Comparison of ENCODE assay signal across 11 cellular contexts in the genomic region with DNA sequence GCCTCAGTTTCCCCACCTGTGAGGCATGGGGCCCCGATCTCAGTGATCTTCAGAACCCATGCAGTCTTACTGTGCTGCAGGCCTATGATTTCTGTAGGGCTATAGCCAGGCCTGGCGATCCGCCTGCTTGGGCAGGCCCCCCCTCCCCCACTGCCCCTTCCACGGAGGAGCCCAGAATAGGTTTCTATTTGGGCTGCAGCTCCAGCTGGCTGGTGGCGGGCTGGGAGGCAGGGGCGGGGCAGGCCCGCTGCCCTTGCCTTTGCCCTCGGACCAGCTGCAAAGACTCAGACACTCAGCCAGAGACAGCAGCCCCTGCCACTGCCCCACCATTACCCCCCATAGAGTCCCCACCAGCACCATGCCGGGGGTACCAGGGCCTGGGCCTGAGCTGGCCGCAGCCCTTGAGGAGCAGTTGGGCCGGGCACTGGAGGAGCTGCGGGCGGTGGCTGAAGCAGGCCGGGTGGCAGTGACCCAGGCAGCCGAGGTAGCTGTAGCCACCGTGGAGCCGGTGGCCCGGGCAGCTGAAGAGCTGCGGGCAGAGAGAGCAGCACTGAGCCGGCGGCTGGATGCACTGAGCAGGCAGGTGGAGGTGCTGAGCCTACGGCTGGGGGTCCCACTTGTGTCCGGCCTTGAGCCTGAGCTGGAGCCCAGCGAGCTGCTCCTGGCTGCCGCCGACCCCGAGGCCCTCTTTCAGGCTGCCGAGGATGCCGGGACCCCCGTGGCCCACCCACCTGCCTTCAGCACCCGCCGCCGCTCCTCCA. TPM values are rescaled to one million over a fixed set of nuclear protein-coding genes. Genes with fewer than 3 reads are reported as not detected.
DNase-seq lines count a peak whose midpoint lies in the region; ATAC-seq and TF ChIP-seq lines count a peak whose summit lies in the region.
"Had no signal": no experiment of that assay in that cellular context is flagged by ENCODE, and none has a peak within 500 bp of the region (broad histone marks: within the 10 kb centered on the region; RNA-seq: fewer than 3 reads in every experiment).

No MANE protein-coding gene starts in this region.

- POLR2A ChIA-PET in IMR-90 (lab: Charles Lee; ENCODE audit: unreplicated experiment) = no interaction called here
- POLR2A ChIA-PET in OCI-LY7 (lab: Charles Lee) = no interaction called here

- H3K9me3 ChIP-seq in IMR-90 (ENCODE audit: control insufficient read depth, insufficient read depth, low read length) = no peaks in the 10 kb centered on the region
- no peaks in the 10 kb centered on the region for H3K9me3 ChIP-seq in mucosa of rectum (ENCODE audit: control insufficient read depth in 2 of 2, low read length in 2 of 2)
- H3K9me3 ChIP-seq in tibial artery = no peaks in the 10 kb centered on the region
- no peaks in the 10 kb centered on the region for H3K9me3 ChIP-seq in OCI-LY7 (ENCODE audit: low read length)
- H3K9me3 ChIP-seq: Peyer's patch had no signal

- H3K4ac ChIP-seq in IMR-90 (ENCODE audit: low read depth, low read length) = no peak overlapping the region

- dilution Hi-C loops in IMR-90 (cut with HindIII; ENCODE audit: low sequenced_read_pairs, unreplicated experiment) = no loop called here

- no peak for TF ChIP-seq RAD21 in IMR-90 (IDR thresholded peaks at IDR 0.05; ENCODE audit: low read length)

- CTCF ChIA-PET in IMR-90 (lab: Yijun Ruan, JAX) = no interaction called here
- CTCF ChIA-PET in OCI-LY7 (lab: Charles Lee; ENCODE audit: unreplicated experiment) = no interaction called here

- H3K14ac ChIP-seq in IMR-90 (replicated peaks; ENCODE audit: low read depth, low read length) = no peak overlapping the region

- no peak overlapping the region for H4K5ac ChIP-seq in IMR-90 (ENCODE audit: low read depth, low read length)

- H3K27ac ChIP-seq in IMR-90 (ENCODE audit: insufficient read depth, low read length) (no peak overlapping the region), mucosa of rectum (ENCODE audit: low read depth in 2 of 2, low read length in 2 of 2) (peak overlapping the region; percentile 15 to 72), tibial artery (peak overlapping the region; percentile 99 to 100), OCI-LY7 (ENCODE audit: low read depth, low read length, poor library complexity, severe bottlenecking) (no peak overlapping the region)

- H3K4me1 ChIP-seq in IMR-90 (ENCODE audit: control insufficient read depth, insufficient read depth, low read length) (peaks cover 2% of the 10 kb centered on the region; the same call in 1 of the 2 replicates), mucosa of rectum (ENCODE audit: control insufficient read depth in 2 of 2, insufficient read depth in 2 of 2, low read length in 2 of 2) (peaks cover 0 to 10% of the 10 kb centered on the region in 2 donors), tibial artery (peaks cover 0 to 99% (median 92%) of the 10 kb centered on the region in 4 donors), OCI-LY7 (ENCODE audit: insufficient read depth, low read length, poor library complexity, severe bottlenecking) (peaks cover 14% of the 10 kb centered on the region)

- H4K20me1 ChIP-seq in IMR-90 (ENCODE audit: insufficient read depth, low read length) (peaks cover 14% of the 10 kb centered on the region; the same call in 1 of the 2 replicates), OCI-LY7 (ENCODE audit: insufficient read depth, low read length) (no peaks in the 10 kb centered on the region)

- peak overlapping the region; percentile 65 for H2AK9ac ChIP-seq in IMR-90 (replicated peaks; ENCODE audit: low read depth, low read length, poor library complexity)

- no peak overlapping the region for H2BK20ac ChIP-seq in IMR-90 (ENCODE audit: low read depth, low read length)

- in situ Hi-C loops in IMR-90 (cut with MboI; ENCODE audit: low sequenced_read_pairs) = no loop called here

- H4K8ac ChIP-seq in IMR-90 (ENCODE audit: low read depth in 2 of 2, low read length in 2 of 2) = no peak overlapping the region

- H2AFZ ChIP-seq in IMR-90 (replicated peaks; ENCODE audit: low read length, poor library complexity) (no peak overlapping the region), OCI-LY7 (ENCODE audit: low read length) (no peak overlapping the region)

- no peaks in the 10 kb centered on the region for H3K9me2 ChIP-seq in OCI-LY7 (ENCODE audit: insufficient read depth, low read length)

- H3K27ac Mint-ChIP-seq in activated naive CD8-positive, alpha-beta T cell treated with anti-CD3 and anti-CD28 coated beads, Interleukin-2, amount 50 U/mL, for 24 hours = no peak overlapping the region
- H3K27ac Mint-ChIP-seq: stimulated activated memory B cell treated with anti-CD40 and anti-IgM and Interleukin-4, amounts not matched to agents 10 μg/mL and 1 μg/mL and 100 μg/mL, for 72 hours had no signal

- intact Hi-C loops in IMR-90 (cut with micrococcal nuclease) (no loop called here), tibial artery (cut with DNase I; ENCODE audit: low total_unique reads) (no loop called here), OCI-LY7 (cut with micrococcal nuclease; ENCODE audit: unreplicated experiment) (no loop called here)

- H3K4me3 Mint-ChIP-seq in activated naive CD8-positive, alpha-beta T cell treated with anti-CD3 and anti-CD28 coated beads, Interleukin-2, amount 50 U/mL, for 24 hours = no peak overlapping the region
- H3K4me3 Mint-ChIP-seq: stimulated activated memory B cell treated with anti-CD40 and anti-IgM and Interleukin-4, amounts not matched to agents 10 μg/mL and 1 μg/mL and 100 μg/mL, for 72 hours had no signal

- no peak overlapping the region for H3K9ac ChIP-seq in IMR-90 (ENCODE audit: low read depth, low read length)
- peak overlapping the region in 1 of 2 donors; percentile 14 for H3K9ac ChIP-seq in mucosa of rectum (ENCODE audit: low read depth in 1 of 2, low read length in 2 of 2)

- no peak overlapping the region for H4K91ac ChIP-seq in IMR-90 (ENCODE audit: insufficient read depth, low read depth, low read length)

- no peaks in the 10 kb centered on the region for H3K9me3 Mint-ChIP-seq in activated naive CD8-positive, alpha-beta T cell treated with anti-CD3 and anti-CD28 coated beads, Interleukin-2, amount 50 U/mL, for 24 hours
- H3K9me3 Mint-ChIP-seq: stimulated activated memory B cell treated with anti-CD40 and anti-IgM and Interleukin-4, amounts not matched to agents 10 μg/mL and 1 μg/mL and 100 μg/mL, for 72 hours had no signal

- no peaks in the 10 kb centered on the region for H3K4me1 Mint-ChIP-seq in activated naive CD8-positive, alpha-beta T cell treated with anti-CD3 and anti-CD28 coated beads, Interleukin-2, amount 50 U/mL, for 24 hours

- H3K9me1 ChIP-seq in IMR-90 (ENCODE audit: insufficient read depth, low read length) = no peaks in the 10 kb centered on the region; the same call in 1 of the 2 replicates

- no peak overlapping the region for H2BK120ac ChIP-seq in IMR-90 (ENCODE audit: low read depth, low read length)

- no peak overlapping the region for H3K56ac ChIP-seq in IMR-90 (ENCODE audit: extremely low read depth, insufficient read depth, low read length)

- H3K27me3 ChIP-seq in IMR-90 (ENCODE audit: control insufficient read depth, insufficient read depth, low read length) (no peaks in the 10 kb centered on the region), mucosa of rectum (ENCODE audit: control insufficient read depth in 2 of 2, insufficient read depth in 2 of 2, low read length in 2 of 2) (no peaks in the 10 kb centered on the region), tibial artery (no peaks in the 10 kb centered on the region)
- H3K27me3 ChIP-seq: Peyer's patch had no signal

- H2BK15ac ChIP-seq in IMR-90 (ENCODE audit: low read depth, low read length) = no peak overlapping the region

- ATAC-seq in IMR-90 (ENCODE audit: low read depth) = no peak
- no peak for ATAC-seq in activated naive CD8-positive, alpha-beta T cell treated with anti-CD3 and anti-CD28 coated beads, Interleukin-2, amount 50 U/mL, for 24 hours
- ATAC-seq: stimulated activated memory B cell treated with anti-CD40 and anti-IgM and Interleukin-4, amounts not matched to agents 10 μg/mL and 1 μg/mL and 100 μg/mL, for 72 hours had no signal

- H3K18ac ChIP-seq in IMR-90 (ENCODE audit: low read depth, low read length) = no peak overlapping the region

- no peak overlapping the region for H3K4me3 ChIP-seq in IMR-90 (ENCODE audit: insufficient read depth, low read depth, low read length)
- peak overlapping the region in 1 of 2 donors; percentile 62 for H3K4me3 ChIP-seq in mucosa of rectum (ENCODE audit: low read length in 2 of 2)
- peak overlapping the region; percentile 23 to 28 for H3K4me3 ChIP-seq in tibial artery
- H3K4me3 ChIP-seq in OCI-LY7 (ENCODE audit: low read depth, low read length, poor library complexity, severe bottlenecking) = no peak overlapping the region

- H3K79me1 ChIP-seq in IMR-90 (ENCODE audit: low read depth in 1 of 2, low read length in 2 of 2) = peaks cover 24 to 53% of the 10 kb centered on the region in 2 experiments

- H2AK5ac ChIP-seq in IMR-90 (ENCODE audit: low read depth, low read length) = no peak overlapping the region

- DNase-seq in IMR-90 (no peak), ecto neural progenitor cell (ENCODE audit: low spot score) (peak; percentile 42), tibial artery (peak in 1 of 2 donors; percentile 95), OCI-LY7 (ENCODE audit: low spot score) (no peak)
- no peak for DNase-seq in activated naive CD8-positive, alpha-beta T cell treated with anti-CD3 and anti-CD28 coated beads, Interleukin-2, amount 50 U/mL, for 24 hours
- no peak for DNase-seq in stimulated activated naive CD4-positive, alpha-beta T cell treated with Interleukin-2 at 50 U/mL for 16 hours (lab: John Stamatoyannopoulos, UW)
- DNase-seq: activated CD8-positive, alpha-beta memory T cell treated with anti-CD3 and anti-CD28 coated beads for 24 hours; activated naive CD4-positive, alpha-beta T cell treated with anti-CD3 and anti-CD28 coated beads, Interleukin-2, amount 50 U/mL, for 16 hours had no signal

- H3K27me3 Mint-ChIP-seq in activated naive CD8-positive, alpha-beta T cell treated with anti-CD3 and anti-CD28 coated beads, Interleukin-2, amount 50 U/mL, for 24 hours = no peaks in the 10 kb centered on the region
- H3K27me3 Mint-ChIP-seq: stimulated activated memory B cell treated with anti-CD40 and anti-IgM and Interleukin-4, amounts not matched to agents 10 μg/mL and 1 μg/mL and 100 μg/mL, for 72 hours had no signal

- peaks cover 86% of the 10 kb centered on the region for H3K36me3 ChIP-seq in IMR-90 (ENCODE audit: control insufficient read depth, insufficient read depth, low read length)
- peaks cover 65 to 75% of the 10 kb centered on the region in 2 donors for H3K36me3 ChIP-seq in mucosa of rectum (ENCODE audit: control insufficient read depth in 2 of 2, insufficient read depth in 2 of 2, low read length in 2 of 2)
- H3K36me3 ChIP-seq in tibial artery = peaks cover 89 to 100% (median 99%) of the 10 kb centered on the region in 3 donors
- no peaks in the 10 kb centered on the region for H3K36me3 ChIP-seq in OCI-LY7 (ENCODE audit: insufficient read depth, low read length)

- H2BK5ac ChIP-seq in IMR-90 (ENCODE audit: low read depth, low read length, poor library complexity, severe bottlenecking) = no peak overlapping the region

- H3K36me3 Mint-ChIP-seq in activated naive CD8-positive, alpha-beta T cell treated with anti-CD3 and anti-CD28 coated beads, Interleukin-2, amount 50 U/mL, for 24 hours (ENCODE audit: low read depth) = no peaks in the 10 kb centered on the region

- no peak for TF ChIP-seq POLR2A in IMR-90 (IDR thresholded peaks at IDR 0.05; ENCODE audit: low read depth, low read length)

- no peak for TF ChIP-seq CTCF in IMR-90 (conservative IDR thresholded peaks at IDR 0.05; ENCODE audit: low read depth, low read length)
- no peak for TF ChIP-seq CTCF in tibial artery (IDR thresholded peaks at IDR 0.05)
- no peak for TF ChIP-seq CTCF in OCI-LY7 (conservative IDR thresholded peaks at IDR 0.05; ENCODE audit: low read length)

- H3K4me2 ChIP-seq in IMR-90 (ENCODE audit: low read depth, low read length) = no peak overlapping the region
- H3K4me2 ChIP-seq in OCI-LY7 (ENCODE audit: low read length) = no peak overlapping the region

- BruUV-seq in IMR-90 (replicated peaks; lab: Mats Ljungman, UMichigan) = no TSS peak
- BruUV-seq in OCI-LY7 (replicated peaks; lab: Mats Ljungman, UMichigan) = no TSS peak

- H3K79me2 ChIP-seq in OCI-LY7 (ENCODE audit: insufficient read depth, low read depth, low read length) = no peaks in the 10 kb centered on the region

- no peak overlapping the region for H3K23ac ChIP-seq in IMR-90 (ENCODE audit: low read depth, low read length)

- 93% methylated on average over 16 of the region's 33 CpGs; no CpG with 5 or more reads in 1 of the 2 experiments for WGBS in IMR-90 (ENCODE audit: extremely low coverage in 2 of 2, insufficient read length in 1 of 2), 2 experiments

RNA-seq across cellular contexts. Expression of gene SMTN, which starts 12.2 kb away (rescaled TPM):
- total RNA-seq in IMR-90 (2012; rRNA removed) = 47.2 and 53.6 TPM in 2 replicates
- polyA plus RNA-seq in IMR-90 (2012; rRNA removed) = 63.7 and 65.1 TPM in 2 replicates
- 97.1 and 119 TPM in 2 replicates for polyA plus RNA-seq in IMR-90 (2012; cell fraction: cytosol; rRNA removed)
- 227 and 462 TPM in 2 replicates for polyA plus RNA-seq in IMR-90 (2012; cell fraction: nucleus; rRNA removed; ENCODE audit: low replicate concordance)
- 13.5 and 16.9 TPM in 2 replicates for total RNA-seq in OCI-LY7 (2014; rRNA removed; shearing (Covaris generic))
- 35.4 and 50.8 TPM in 2 replicates for total RNA-seq in OCI-LY7 (2022)

RNA-seq across cellular contexts. Expression of gene SELENOM, which starts 14.1 kb away (rescaled TPM):
- total RNA-seq in IMR-90 (2012; rRNA removed) (36.1 and 46.2 TPM in 2 replicates), OCI-LY7 (2022) (0.55 and 1.8 TPM in 2 replicates)
- 270 and 369 TPM in 2 replicates for polyA plus RNA-seq in IMR-90 (2012; rRNA removed)
- 662 and 853 TPM in 2 replicates for polyA plus RNA-seq in IMR-90 (2012; cell fraction: cytosol; rRNA removed)
- polyA plus RNA-seq in IMR-90 (2012; cell fraction: nucleus; rRNA removed; ENCODE audit: low replicate concordance) = 256 and 316 TPM in 2 replicates
- 1.4 TPM in 1 of 2 replicates, not detected in the other for total RNA-seq in OCI-LY7 (2014; rRNA removed; shearing (Covaris generic))

RNA-seq across cellular contexts. Expression of gene INPP5J, which starts 29.5 kb away (rescaled TPM):
- total RNA-seq in IMR-90 (2012; rRNA removed) (0.28 and 0.36 TPM in 2 replicates), OCI-LY7 (2022) (7.0 and 7.5 TPM in 2 replicates)
- 2.0 and 2.2 TPM in 2 replicates for polyA plus RNA-seq in IMR-90 (2012; rRNA removed)
- 0.41 and 2.1 TPM in 2 replicates for polyA plus RNA-seq in IMR-90 (2012; cell fraction: cytosol; rRNA removed)
- polyA plus RNA-seq in IMR-90 (2012; cell fraction: nucleus; rRNA removed; ENCODE audit: low replicate concordance) = 9.6 and 20.2 TPM in 2 replicates
- total RNA-seq in OCI-LY7 (2014; rRNA removed; shearing (Covaris generic)) = not detected in 2 replicates

RNA-seq across cellular contexts. Expression of gene PLA2G3, which starts 47.0 kb away (rescaled TPM):
- total RNA-seq in IMR-90 (2012; rRNA removed) = under 0.01 TPM in 1 of 2 replicates, not detected in the other
- 0.07 and 0.12 TPM in 2 replicates for polyA plus RNA-seq in IMR-90 (2012; rRNA removed)
- 0.04 TPM in 1 of 2 replicates, not detected in the other for polyA plus RNA-seq in IMR-90 (2012; cell fraction: cytosol; rRNA removed)
- 0.09 and 0.11 TPM in 2 replicates for polyA plus RNA-seq in IMR-90 (2012; cell fraction: nucleus; rRNA removed; ENCODE audit: low replicate concordance)
- total RNA-seq in OCI-LY7 (2014; rRNA removed; shearing (Covaris generic)) = not detected in 2 replicates
- total RNA-seq in OCI-LY7 (2022) = not detected in 2 replicates
- total RNA-seq: Peyer's patch had no signal

Comparison
In these comparisons a context has a peak if more than half of its experiments do, and no peak if none do; other contexts are left out.
1. H3K27ac ChIP-seq: peak in mucosa of rectum (2 of 2) and tibial artery (2 of 2); none in IMR-90 (single experiment) and OCI-LY7 (single experiment).
2. H3K4me3 ChIP-seq: peak in tibial artery (2 of 2); none in IMR-90 (single experiment) and OCI-LY7 (single experiment).
3. RNA of gene SELENOM, which starts 14.1 kb away (total RNA-seq): 36.1 to 46.2 TPM in IMR-90; 0.55 to 1.8 TPM in OCI-LY7; every median in the first group is over 10 times any median in the second.